ENCODE assay signal across 19 cellular contexts in the genomic region with DNA sequence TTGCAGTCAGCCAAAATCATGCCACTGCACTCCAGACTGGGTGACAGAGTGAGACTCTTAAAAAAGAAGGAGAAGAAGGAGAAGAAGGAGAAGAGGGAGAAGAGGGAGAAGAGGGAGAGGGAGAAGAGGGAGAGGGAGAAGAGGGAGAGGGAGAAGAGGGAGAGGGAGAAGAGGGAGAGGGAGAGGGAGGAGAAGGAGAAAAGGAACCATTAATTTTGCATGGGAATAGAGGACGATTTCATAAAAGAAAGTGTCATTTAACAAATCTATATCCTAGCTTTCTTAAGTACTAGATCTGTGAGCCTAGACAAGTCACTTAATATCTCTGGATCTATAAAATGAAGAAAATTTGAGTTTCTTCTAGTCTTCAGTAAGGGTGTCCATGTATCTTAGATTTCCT. TPM values are rescaled to one million over a fixed set of nuclear protein-coding genes. Genes with fewer than 3 reads are reported as not detected.
DNase-seq lines count a peak whose midpoint lies in the region; ATAC-seq and FAIRE-seq lines count a peak whose summit lies in the region.
"Had no signal": no experiment of that assay in that cellular context is flagged by ENCODE, and none has a peak within 500 bp of the region (broad histone marks: within the 10 kb centered on the region; RNA-seq: fewer than 3 reads in every experiment).

No MANE protein-coding gene starts in this region.

- H3K4me1 ChIP-seq in HAP-1 = no peaks in the 10 kb centered on the region
- H3K4me1 ChIP-seq: Caco-2 had no signal

- H3K36me3 Mint-ChIP-seq in activated CD4-positive, alpha-beta memory T cell treated with anti-CD3 and anti-CD28 coated beads for 36 hours = peaks cover 22% of the 10 kb centered on the region
- peaks cover 17% of the 10 kb centered on the region for H3K36me3 Mint-ChIP-seq in activated CD4-positive, alpha-beta memory T cell treated with anti-CD3 and anti-CD28 coated beads, Interleukin-2, amount 10 ng/mL, durations not matched to agents 7 days and 5 days (ENCODE audit: low read depth)
- H3K36me3 Mint-ChIP-seq in activated naive CD4-positive, alpha-beta T cell treated with anti-CD3 and anti-CD28 coated beads, Interleukin-2, amount 50 U/mL, for 72 hours = peaks cover 0 to 10% of the 10 kb centered on the region in 2 donors
- peaks cover 24% of the 10 kb centered on the region for H3K36me3 Mint-ChIP-seq in activated naive CD4-positive, alpha-beta T cell treated with anti-CD3 and anti-CD28 coated beads, Interleukin-2, amount 10 ng/mL, durations not matched to agents 7 days and 5 days
- peaks cover 40% of the 10 kb centered on the region for H3K36me3 Mint-ChIP-seq in central memory CD8-positive, alpha-beta T cell (ENCODE audit: insufficient read depth)

- FAIRE-seq in urothelium cell line (lab: Jason Lieb, UNC) = peak; percentile 23
- FAIRE-seq: GM12892, H1 had no signal

- no peaks in the 10 kb centered on the region for H3K27me3 ChIP-seq in HAP-1 (ENCODE audit: low read depth)
- H3K27me3 ChIP-seq: BLaER1 had no signal

- peaks cover 32% of the 10 kb centered on the region for H3K4me1 Mint-ChIP-seq in activated CD4-positive, alpha-beta memory T cell treated with anti-CD3 and anti-CD28 coated beads for 36 hours (ENCODE audit: low read depth)
- H3K4me1 Mint-ChIP-seq in activated CD4-positive, alpha-beta memory T cell treated with anti-CD3 and anti-CD28 coated beads, Interleukin-2, amount 10 ng/mL, durations not matched to agents 7 days and 5 days = peaks cover 12% of the 10 kb centered on the region
- H3K4me1 Mint-ChIP-seq in activated naive CD4-positive, alpha-beta T cell treated with anti-CD3 and anti-CD28 coated beads, Interleukin-2, amount 10 ng/mL, durations not matched to agents 7 days and 5 days = peaks cover 16% of the 10 kb centered on the region
- H3K4me1 Mint-ChIP-seq in central memory CD8-positive, alpha-beta T cell = peaks cover 14% of the 10 kb centered on the region

- in situ Hi-C loops in HAP-1 (cut with MboI; ENCODE audit: low sequenced_read_pairs) = no loop called here

- H3K9me3 ChIP-seq in HAP-1 = no peaks in the 10 kb centered on the region
- H3K9me3 ChIP-seq: BLaER1, Caco-2 had no signal

- peaks cover 46% of the 10 kb centered on the region for H3K36me3 ChIP-seq in HAP-1 (replicated peaks)

- CTCF ChIA-PET in activated CD4-positive, alpha-beta memory T cell treated with anti-CD3 and anti-CD28 coated beads for 36 hours (lab: Charles Lee) = no interaction called here
- CTCF ChIA-PET in activated CD4-positive, alpha-beta memory T cell treated with anti-CD3 and anti-CD28 coated beads, Interleukin-2, amount 10 ng/mL, durations not matched to agents 7 days and 5 days (lab: Charles Lee) = no interaction called here
- CTCF ChIA-PET in activated naive CD4-positive, alpha-beta T cell treated with anti-CD3 and anti-CD28 coated beads, Interleukin-2, amount 10 ng/mL, durations not matched to agents 7 days and 5 days (lab: Charles Lee) = no interaction called here

- no peaks in the 10 kb centered on the region for H3K9me3 Mint-ChIP-seq in activated CD4-positive, alpha-beta memory T cell treated with anti-CD3 and anti-CD28 coated beads for 36 hours
- H3K9me3 Mint-ChIP-seq in activated CD4-positive, alpha-beta memory T cell treated with anti-CD3 and anti-CD28 coated beads, Interleukin-2, amount 10 ng/mL, durations not matched to agents 7 days and 5 days = no peaks in the 10 kb centered on the region
- H3K9me3 Mint-ChIP-seq in activated naive CD4-positive, alpha-beta T cell treated with anti-CD3 and anti-CD28 coated beads, Interleukin-2, amount 50 U/mL, for 72 hours = no peaks in the 10 kb centered on the region
- H3K9me3 Mint-ChIP-seq in activated naive CD4-positive, alpha-beta T cell treated with anti-CD3 and anti-CD28 coated beads, Interleukin-2, amount 10 ng/mL, durations not matched to agents 7 days and 5 days = no peaks in the 10 kb centered on the region
- H3K9me3 Mint-ChIP-seq in central memory CD8-positive, alpha-beta T cell = no peaks in the 10 kb centered on the region
- H3K9me3 Mint-ChIP-seq: CD8-positive, alpha-beta memory T cell; HFFc6 had no signal

- no peak for ATAC-seq in activated naive CD4-positive, alpha-beta T cell treated with anti-CD3 and anti-CD28 coated beads, Interleukin-2, amount 50 U/mL, for 72 hours
- ATAC-seq in central memory CD8-positive, alpha-beta T cell (replicated peaks; ENCODE audit: extremely low read depth, poor library complexity, severe bottlenecking) = no peak

- peak overlapping the region; percentile 60 for H3K27ac Mint-ChIP-seq in activated CD4-positive, alpha-beta memory T cell treated with anti-CD3 and anti-CD28 coated beads for 36 hours
- H3K27ac Mint-ChIP-seq in activated CD4-positive, alpha-beta memory T cell treated with anti-CD3 and anti-CD28 coated beads, Interleukin-2, amount 10 ng/mL, durations not matched to agents 7 days and 5 days = no peak overlapping the region
- peak overlapping the region; percentile 54 to 84 for H3K27ac Mint-ChIP-seq in activated naive CD4-positive, alpha-beta T cell treated with anti-CD3 and anti-CD28 coated beads, Interleukin-2, amount 50 U/mL, for 72 hours
- no peak overlapping the region for H3K27ac Mint-ChIP-seq in activated naive CD4-positive, alpha-beta T cell treated with anti-CD3 and anti-CD28 coated beads, Interleukin-2, amount 10 ng/mL, durations not matched to agents 7 days and 5 days
- peak overlapping the region; percentile 41 for H3K27ac Mint-ChIP-seq in central memory CD8-positive, alpha-beta T cell (ENCODE audit: low read depth)
- H3K27ac Mint-ChIP-seq: HFFc6 had no signal

- H3K27me3 Mint-ChIP-seq in activated CD4-positive, alpha-beta memory T cell treated with anti-CD3 and anti-CD28 coated beads for 36 hours = no peaks in the 10 kb centered on the region
- no peaks in the 10 kb centered on the region for H3K27me3 Mint-ChIP-seq in activated CD4-positive, alpha-beta memory T cell treated with anti-CD3 and anti-CD28 coated beads, Interleukin-2, amount 10 ng/mL, durations not matched to agents 7 days and 5 days
- no peaks in the 10 kb centered on the region for H3K27me3 Mint-ChIP-seq in activated naive CD4-positive, alpha-beta T cell treated with anti-CD3 and anti-CD28 coated beads, Interleukin-2, amount 10 ng/mL, durations not matched to agents 7 days and 5 days
- H3K27me3 Mint-ChIP-seq in central memory CD8-positive, alpha-beta T cell = no peaks in the 10 kb centered on the region
- H3K27me3 Mint-ChIP-seq: CD8-positive, alpha-beta memory T cell had no signal

- intact Hi-C loops in activated CD4-positive, alpha-beta memory T cell treated with anti-CD3 and anti-CD28 coated beads for 36 hours (cut with micrococcal nuclease) = loop anchor here (5.0 kb wide), 1 partner anchor 132 kb away; a partner anchor contains a TSS

- H3K4me3 Mint-ChIP-seq in activated CD4-positive, alpha-beta memory T cell treated with anti-CD3 and anti-CD28 coated beads for 36 hours = no peak overlapping the region
- no peak overlapping the region for H3K4me3 Mint-ChIP-seq in activated CD4-positive, alpha-beta memory T cell treated with anti-CD3 and anti-CD28 coated beads, Interleukin-2, amount 10 ng/mL, durations not matched to agents 7 days and 5 days
- no peak overlapping the region for H3K4me3 Mint-ChIP-seq in activated naive CD4-positive, alpha-beta T cell treated with anti-CD3 and anti-CD28 coated beads, Interleukin-2, amount 10 ng/mL, durations not matched to agents 7 days and 5 days
- H3K4me3 Mint-ChIP-seq in central memory CD8-positive, alpha-beta T cell = no peak overlapping the region
- H3K4me3 Mint-ChIP-seq: CD8-positive, alpha-beta memory T cell; HFFc6 had no signal

- H3K4me3 ChIP-seq in HAP-1 = no peak overlapping the region
- H3K4me3 ChIP-seq: BLaER1 had no signal

- no peak for DNase-seq in activated CD4-positive, alpha-beta memory T cell treated with anti-CD3 and anti-CD28 coated beads for 36 hours
- no peak for DNase-seq in activated CD4-positive, alpha-beta memory T cell treated with anti-CD3 and anti-CD28 coated beads, Interleukin-2, amount 10 ng/mL, durations not matched to agents 7 days and 5 days
- no peak for DNase-seq in activated naive CD4-positive, alpha-beta T cell treated with anti-CD3 and anti-CD28 coated beads, Interleukin-2, amount 50 U/mL, for 72 hours (ENCODE audit: low spot score in 2 of 2)
- no peak for DNase-seq in activated naive CD4-positive, alpha-beta T cell treated with anti-CD3 and anti-CD28 coated beads, Interleukin-2, amount 10 ng/mL, durations not matched to agents 7 days and 5 days
- DNase-seq in central memory CD8-positive, alpha-beta T cell (ENCODE audit: low spot score in 2 of 2) = no peak
- DNase-seq in urothelium cell line (ENCODE audit: low spot score) = no peak
- DNase-seq in HAP-1 (ENCODE audit: low spot score in 2 of 2) = no peak
- DNase-seq: 8988T; AML-193; Caco-2; CD8-positive, alpha-beta memory T cell; DND-41; GDM1; HCEC 1CT; HFFc6 had no signal

- POLR2A ChIA-PET in activated CD4-positive, alpha-beta memory T cell treated with anti-CD3 and anti-CD28 coated beads for 36 hours (lab: Charles Lee) = no interaction called here
- POLR2A ChIA-PET in activated CD4-positive, alpha-beta memory T cell treated with anti-CD3 and anti-CD28 coated beads, Interleukin-2, amount 10 ng/mL, durations not matched to agents 7 days and 5 days (lab: Charles Lee) = no interaction called here

RNA-seq across cellular contexts. Expression of a gene that starts 9.6 kb away (rescaled TPM):
- total RNA-seq in activated CD4-positive, alpha-beta memory T cell treated with anti-CD3 and anti-CD28 coated beads for 36 hours = 10 to 100 TPM; 31.3 to 32.4 TPM
- 10 to 100 TPM; 19.5 to 21.9 TPM for total RNA-seq in activated CD4-positive, alpha-beta memory T cell treated with anti-CD3 and anti-CD28 coated beads, Interleukin-2, amount 10 ng/mL, durations not matched to agents 7 days and 5 days
- 10 to 100 TPM; 29.1 to 39.6 TPM for total RNA-seq in activated naive CD4-positive, alpha-beta T cell treated with anti-CD3 and anti-CD28 coated beads, Interleukin-2, amount 50 U/mL, for 72 hours

RNA-seq across cellular contexts. Expression of a gene that starts 41.2 kb away (rescaled TPM):
- not detected for total RNA-seq in activated CD4-positive, alpha-beta memory T cell treated with anti-CD3 and anti-CD28 coated beads for 36 hours
- total RNA-seq in activated CD4-positive, alpha-beta memory T cell treated with anti-CD3 and anti-CD28 coated beads, Interleukin-2, amount 10 ng/mL, durations not matched to agents 7 days and 5 days = not detected
- total RNA-seq in activated naive CD4-positive, alpha-beta T cell treated with anti-CD3 and anti-CD28 coated beads, Interleukin-2, amount 50 U/mL, for 72 hours = under 1 TPM in 1 of 2 donors, not detected in 1; 0.41 TPM
- total RNA-seq: HFFc6, HT1080 had no signal

Comparison
In these comparisons a context has a peak if more than half of its experiments do, and no peak if none do; other contexts are left out.
1. H3K27ac Mint-ChIP-seq: peak in activated CD4-positive, alpha-beta memory T cell treated with anti-CD3 and anti-CD28 coated beads for 36 hours (single experiment), activated naive CD4-positive, alpha-beta T cell treated with anti-CD3 and anti-CD28 coated beads, Interleukin-2, amount 50 U/mL, for 72 hours (2 of 2) and central memory CD8-positive, alpha-beta T cell (single experiment); none in activated CD4-positive, alpha-beta memory T cell treated with anti-CD3 and anti-CD28 coated beads, Interleukin-2, amount 10 ng/mL, durations not matched to agents 7 days and 5 days (single experiment) and activated naive CD4-positive, alpha-beta T cell treated with anti-CD3 and anti-CD28 coated beads, Interleukin-2, amount 10 ng/mL, durations not matched to agents 7 days and 5 days (single experiment).